Comparison of ENCODE assay signal across 11 cellular contexts in genomic region chr1:183235503-183235902, GRCh38. TPM values are rescaled to one million over a fixed set of nuclear protein-coding genes. Genes with fewer than 3 reads are reported as not detected.
DNase-seq lines count a peak whose midpoint lies in the region; ATAC-seq and TF ChIP-seq lines count a peak whose summit lies in the region.
"Had no signal": no experiment of that assay in that cellular context is flagged by ENCODE, and none has a peak within 500 bp of the region (broad histone marks: within the 10 kb centered on the region; RNA-seq: fewer than 3 reads in every experiment).

No MANE protein-coding gene starts in this region.

- H3K9ac ChIP-seq in endodermal cell (ENCODE audit: extremely low read depth, low read length, poor library complexity, severe bottlenecking) = peak overlapping the region; percentile 21

- H3K4me3 ChIP-seq in AG09309 (ENCODE audit: control insufficient read depth, low read depth, low read length) (peak overlapping the region; percentile 38), endodermal cell (ENCODE audit: low read length) (peak overlapping the region; percentile 73)

- H3K9me3 Mint-ChIP-seq in endodermal cell = no peaks in the 10 kb centered on the region
- no peaks in the 10 kb centered on the region for H3K9me3 Mint-ChIP-seq in osteocyte (ENCODE audit: unreplicated experiment)
- H3K9me3 Mint-ChIP-seq: CD8-positive, alpha-beta T cell had no signal

- DNase-seq in AG09309 (ENCODE audit: low read depth) (no peak), NCI-H524 (lab: John Stamatoyannopoulos, UW) (peak; percentile 66 to 71), endodermal cell (peak; percentile 61), osteocyte (ENCODE audit: extremely low spot score, unreplicated experiment) (peak; percentile 79), mucosa of gallbladder (ENCODE audit: low spot score) (no peak), globus pallidus (ENCODE audit: low spot score) (no peak)
- DNase-seq in activated T-cell treated with anti-CD3 and anti-CD28 coated beads, Interleukin-2, amount 50 U/mL, for 48 hours = no peak
- DNase-seq: activated CD8-positive, alpha-beta memory T cell treated with anti-CD3 and anti-CD28 coated beads, Interleukin-2, amount 10 ng/mL, durations not matched to agents 7 days and 5 days; CD8-positive, alpha-beta T cell; effector CD4-positive, alpha-beta T cell had no signal

- 78 to 92% methylated on average over 11 to 14 of the region's 14 CpGs for WGBS in endodermal cell (ENCODE audit: insufficient coverage in 1 of 2, insufficient read length in 1 of 2), 2 experiments

- H3K27me3 Mint-ChIP-seq in endodermal cell (ENCODE audit: insufficient read depth) (peaks cover 43% of the 10 kb centered on the region), osteocyte (ENCODE audit: unreplicated experiment) (no peaks in the 10 kb centered on the region)

- no peaks in the 10 kb centered on the region for H3K36me3 Mint-ChIP-seq in endodermal cell (ENCODE audit: low read depth)
- H3K36me3 Mint-ChIP-seq in osteocyte (ENCODE audit: unreplicated experiment) = no peaks in the 10 kb centered on the region
- H3K36me3 Mint-ChIP-seq: activated CD8-positive, alpha-beta memory T cell treated with anti-CD3 and anti-CD28 coated beads, Interleukin-2, amount 10 ng/mL, durations not matched to agents 7 days and 5 days; CD8-positive, alpha-beta T cell had no signal

- TF ChIP-seq CTCF in AG09309 (IDR thresholded peaks at IDR 0.05; ENCODE audit: control insufficient read depth, insufficient read depth, low read depth, low read length, missing control alignments) = no peak
- no peak for TF ChIP-seq CTCF in endodermal cell (conservative IDR thresholded peaks at IDR 0.05)
- no peak for TF ChIP-seq CTCF in osteocyte (IDR thresholded peaks at IDR 0.05)

- H3K27ac ChIP-seq in endodermal cell (ENCODE audit: low read depth, low read length) = peak overlapping the region; percentile 16

- ATAC-seq in GM19023 (IDR thresholded peaks at IDR 0.05; ENCODE audit: unreplicated experiment) = no peak
- ATAC-seq: activated CD8-positive, alpha-beta memory T cell treated with anti-CD3 and anti-CD28 coated beads, Interleukin-2, amount 10 ng/mL, durations not matched to agents 7 days and 5 days; CD8-positive, alpha-beta T cell had no signal

- no peaks in the 10 kb centered on the region for H3K36me3 ChIP-seq in endodermal cell (ENCODE audit: control insufficient read depth, insufficient read depth, low read length)

- peaks cover 54% of the 10 kb centered on the region for H3K27me3 ChIP-seq in endodermal cell (ENCODE audit: control insufficient read depth, insufficient read depth, low read length, poor library complexity, severe bottlenecking)

- H3K4me3 Mint-ChIP-seq in endodermal cell = peak overlapping the region; percentile 32
- H3K4me3 Mint-ChIP-seq in osteocyte (ENCODE audit: unreplicated experiment) = peak overlapping the region; percentile 79
- H3K4me3 Mint-ChIP-seq: activated CD8-positive, alpha-beta memory T cell treated with anti-CD3 and anti-CD28 coated beads, Interleukin-2, amount 10 ng/mL, durations not matched to agents 7 days and 5 days; CD8-positive, alpha-beta T cell had no signal

- peak overlapping the region; percentile 81 for H3K27ac Mint-ChIP-seq in endodermal cell
- peak overlapping the region; percentile 90 for H3K27ac Mint-ChIP-seq in osteocyte (ENCODE audit: unreplicated experiment)
- H3K27ac Mint-ChIP-seq: activated CD8-positive, alpha-beta memory T cell treated with anti-CD3 and anti-CD28 coated beads, Interleukin-2, amount 10 ng/mL, durations not matched to agents 7 days and 5 days; CD8-positive, alpha-beta T cell had no signal

- peaks cover 38% of the 10 kb centered on the region for H3K4me1 Mint-ChIP-seq in endodermal cell
- peaks cover 40% of the 10 kb centered on the region for H3K4me1 Mint-ChIP-seq in osteocyte (ENCODE audit: unreplicated experiment)
- H3K4me1 Mint-ChIP-seq: activated CD8-positive, alpha-beta memory T cell treated with anti-CD3 and anti-CD28 coated beads, Interleukin-2, amount 10 ng/mL, durations not matched to agents 7 days and 5 days had no signal

- H3K9me3 ChIP-seq in endodermal cell (ENCODE audit: control insufficient read depth, low read length) = no peaks in the 10 kb centered on the region

- H3K4me1 ChIP-seq in endodermal cell (ENCODE audit: control insufficient read depth, insufficient read depth, low read length) = peaks cover 15% of the 10 kb centered on the region

RNA-seq across cellular contexts. Expression of gene LAMC2, which starts 49.4 kb away (rescaled TPM):
- total RNA-seq in endodermal cell (1 to 10 TPM; 2.8 to 4.8 TPM), osteocyte (3.5 and 3.6 TPM in 2 replicates), mucosa of gallbladder (24.5 TPM)
- 0.82 TPM for polyA plus RNA-seq in endodermal cell (2013, experiment 1 of 2)
- polyA plus RNA-seq in endodermal cell (2013, experiment 2 of 2) = 0.91 TPM
- total RNA-seq: activated CD8-positive, alpha-beta memory T cell treated with anti-CD3 and anti-CD28 coated beads, Interleukin-2, amount 10 ng/mL, durations not matched to agents 7 days and 5 days; CD8-positive, alpha-beta T cell had no signal

Comparison
In these comparisons a context has a peak if more than half of its experiments do, and no peak if none do; other contexts are left out.
1. DNase-seq: peak in NCI-H524 (2 of 2), endodermal cell (single experiment) and osteocyte (single experiment); none in AG09309 (single experiment), mucosa of gallbladder (single experiment), globus pallidus (single experiment) and activated T-cell treated with anti-CD3 and anti-CD28 coated beads, Interleukin-2, amount 50 U/mL, for 48 hours (0 of 2).